In the genomic region with DNA sequence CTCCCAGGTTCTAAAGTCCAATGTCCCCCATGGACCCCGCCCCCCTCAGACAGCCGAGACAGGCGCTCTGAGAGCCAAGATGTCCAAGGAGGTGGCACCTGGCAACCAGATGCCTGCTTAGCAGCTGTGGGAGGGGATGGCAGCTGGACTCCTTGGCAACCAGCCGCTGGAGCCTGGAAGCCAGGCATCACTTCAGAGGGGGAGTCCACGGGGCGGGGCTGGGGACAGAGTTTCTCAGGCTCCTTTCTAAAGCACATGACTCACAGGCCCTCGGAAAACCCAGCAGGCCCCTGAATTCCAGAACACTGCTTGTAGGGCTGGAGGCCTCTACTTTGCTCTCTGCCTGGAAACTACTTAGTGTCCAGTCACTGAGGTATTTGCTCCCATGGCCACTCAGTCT, we compare ENCODE assay signal across 11 cellular contexts. TPM values are rescaled to one million over a fixed set of nuclear protein-coding genes. Genes with fewer than 3 reads are reported as not detected.
A peak's percentile ranks its signal among the peaks of the same experiment; 100 is the strongest.
DNase-seq lines count a peak whose midpoint lies in the region; ATAC-seq and TF ChIP-seq lines count a peak whose summit lies in the region.
"Had no signal": no experiment of that assay in that cellular context is flagged by ENCODE, and none has a peak within 500 bp of the region (broad histone marks: within the 10 kb centered on the region; RNA-seq: fewer than 3 reads in every experiment).

No MANE protein-coding gene starts in this region.

- intact Hi-C loops in Calu3 (cut with micrococcal nuclease; ENCODE audit: unreplicated experiment) (no loop called here), transverse colon (cut with DNase I; ENCODE audit: low total_unique reads) (no loop called here)

- no TSS peak for BruUV-seq in Calu3 (replicated peaks; lab: Mats Ljungman, UMichigan)

- no peak overlapping the region for H2BK120ac ChIP-seq in mesenchymal stem cell (ENCODE audit: low read depth, low read length)

- peaks cover 0 to 23% of the 10 kb centered on the region in 2 experiments for H3K27me3 ChIP-seq in mesenchymal stem cell (ENCODE audit: control insufficient read depth in 1 of 2, insufficient read depth in 1 of 2, low read length in 2 of 2)
- no peaks in the 10 kb centered on the region for H3K27me3 ChIP-seq in transverse colon

- H3K4me3 ChIP-seq in astrocyte of the spinal cord (ENCODE audit: low read depth, low read length), result no peak overlapping the region
- H3K4me3 ChIP-seq in mesenchymal stem cell (ENCODE audit: insufficient read depth in 1 of 2, low read depth in 1 of 2, low read length in 2 of 2), result no peak overlapping the region
- no peak overlapping the region for H3K4me3 ChIP-seq in transverse colon
- H3K4me3 ChIP-seq: SK-N-MC had no signal

- no peak overlapping the region for H2BK5ac ChIP-seq in mesenchymal stem cell (ENCODE audit: low read depth, low read length, poor library complexity, severe bottlenecking)

- WGBS in mesenchymal stem cell, result 82% methylated on average over 7 of the region's 7 CpGs
- WGBS in transverse colon (ENCODE audit: low coverage in 1 of 2), 2 donors, result 70% methylated on average over 7 of the region's 7 CpGs; no CpG with 5 or more reads in 1 of the 2 donors

- peaks cover 6% of the 10 kb centered on the region for H3K9me3 Mint-ChIP-seq in Calu3 (ENCODE audit: low read depth, unreplicated experiment)

- no peak overlapping the region for H2AFZ ChIP-seq in mesenchymal stem cell (ENCODE audit: low read depth, low read length)

- H2BK12ac ChIP-seq in mesenchymal stem cell (ENCODE audit: low read length in 2 of 2), result no peak overlapping the region

- TF ChIP-seq EP300 in transverse colon (IDR thresholded peaks at IDR 0.05; ENCODE audit: low read depth), result no peak

- H3K4ac ChIP-seq in mesenchymal stem cell (ENCODE audit: low read depth in 1 of 2, low read length in 2 of 2), result no peak overlapping the region

- CTCF ChIA-PET in Calu3 (lab: Charles Lee), result interaction anchor here (0.5 kb wide), 1 partner anchor 112 kb away, joined by 13 read pairs; no protein-coding TSS in a partner anchor

- no peak for TF ChIP-seq POLR2A in transverse colon (IDR thresholded peaks at IDR 0.05)

- no peak for ATAC-seq in HG02885 (IDR thresholded peaks at IDR 0.05; ENCODE audit: poor library complexity, unreplicated experiment)
- ATAC-seq: HCT116 had no signal

- H3K9me3 ChIP-seq in mesenchymal stem cell (ENCODE audit: control insufficient read depth, low read length) (no peaks in the 10 kb centered on the region), transverse colon (peaks cover 0 to 5% of the 10 kb centered on the region in 2 donors)

- H3K4me1 ChIP-seq in mesenchymal stem cell (ENCODE audit: control insufficient read depth, insufficient read depth, low read depth, low read length) (peaks cover 14% of the 10 kb centered on the region), transverse colon (peaks cover 0 to 32% (median 0%) of the 10 kb centered on the region in 4 donors)

- no peak overlapping the region for H3K23ac ChIP-seq in mesenchymal stem cell (ENCODE audit: low read length in 2 of 2)

- H2AK5ac ChIP-seq in mesenchymal stem cell (ENCODE audit: low read length, severe bottlenecking), result no peak overlapping the region

- no peak overlapping the region for H3K4me3 Mint-ChIP-seq in Calu3 (ENCODE audit: low read depth, unreplicated experiment)

- H3K27ac Mint-ChIP-seq in Calu3 (ENCODE audit: unreplicated experiment), result no peak overlapping the region

- H3K27ac ChIP-seq in mesenchymal stem cell (ENCODE audit: low read length, poor library complexity, severe bottlenecking) (peak overlapping the region; percentile 43), transverse colon (peak overlapping the region in 2 of 4 donors; percentile 0)
- H3K27ac ChIP-seq: SK-N-MC had no signal

- in situ Hi-C loops in astrocyte of the spinal cord (cut with HindIII; ENCODE audit: low sequenced_read_pairs) (no loop called here), transverse colon (cut with MboI; ENCODE audit: low pct_ligation_motif_present in 1 of 4, low pct_unique_long_range_greater_than_20kb in 1 of 4, low sequenced_read_pairs in 3 of 4) (no loop called here)

- no peaks in the 10 kb centered on the region for H3K36me3 Mint-ChIP-seq in Calu3 (ENCODE audit: insufficient read depth, unreplicated experiment)

- H3K14ac ChIP-seq in mesenchymal stem cell (ENCODE audit: low read length in 2 of 2), result no peak overlapping the region

- TF ChIP-seq CTCF in astrocyte of the spinal cord (IDR thresholded peaks at IDR 0.05; ENCODE audit: low read depth, low read length) (no peak), Calu3 (IDR thresholded peaks at IDR 0.05; ENCODE audit: unreplicated experiment) (no peak), transverse colon (IDR thresholded peaks at IDR 0.05) (no peak)

- peaks cover 32% of the 10 kb centered on the region for H3K79me1 ChIP-seq in mesenchymal stem cell (replicated peaks; ENCODE audit: low read length, poor library complexity, severe bottlenecking)

- H3K27me3 Mint-ChIP-seq in Calu3 (ENCODE audit: unreplicated experiment), result peaks cover 93% of the 10 kb centered on the region

- no peak overlapping the region for H3K4me2 ChIP-seq in mesenchymal stem cell (ENCODE audit: low read length, poor library complexity, severe bottlenecking)

- no peak overlapping the region for H4K91ac ChIP-seq in mesenchymal stem cell (ENCODE audit: low read length)

- H3K36me3 ChIP-seq in mesenchymal stem cell (ENCODE audit: control insufficient read depth in 1 of 2, insufficient read depth in 2 of 2, low read depth in 1 of 2, low read length in 2 of 2) (no peaks in the 10 kb centered on the region), transverse colon (no peaks in the 10 kb centered on the region)

- peak; percentile 94 for DNase-seq in AG08395 (ENCODE audit: low spot score)
- peak; percentile 88 for DNase-seq in GM03348 (ENCODE audit: low spot score)
- DNase-seq in astrocyte of the spinal cord (ENCODE audit: low read depth, low spot score), result peak; percentile 91
- peak; percentile 47 for DNase-seq in mesenchymal stem cell
- DNase-seq in Calu3, result no peak
- DNase-seq in transverse colon, result no peak
- no peak for DNase-seq in iPS-NIHi11 (ENCODE audit: low spot score)
- DNase-seq: activated CD8-positive, alpha-beta memory T cell treated with anti-CD3 and anti-CD28 coated beads, Interleukin-2, amount 50 U/mL, for 4 hours had no signal

- peak overlapping the region; percentile 53 for H3K9ac ChIP-seq in mesenchymal stem cell (ENCODE audit: low read length)

- H2BK15ac ChIP-seq in mesenchymal stem cell (ENCODE audit: low read depth, poor library complexity, severe bottlenecking), result no peak overlapping the region

- no peak overlapping the region for H4K8ac ChIP-seq in mesenchymal stem cell (ENCODE audit: low read length)

- H3K4me1 Mint-ChIP-seq in Calu3 (ENCODE audit: low read depth, unreplicated experiment), result no peaks in the 10 kb centered on the region

- H3K18ac ChIP-seq in mesenchymal stem cell (ENCODE audit: low read depth in 1 of 2, low read length in 2 of 2), result no peak overlapping the region

RNA-seq across cellular contexts. Expression of a gene that starts 51.5 kb away (rescaled TPM):
- polyA plus RNA-seq in mesenchymal stem cell (2013, experiment 1 of 2), result 0.77 TPM
- polyA plus RNA-seq in mesenchymal stem cell (2013, experiment 2 of 2), result 0.84 TPM
- total RNA-seq in Calu3 (2022) (0.31 and 1.3 TPM in 2 replicates), transverse colon (10 to 100 TPM; 10.9 to 29.9 (median 16.6) TPM)

Comparison
In these comparisons a context has a peak if more than half of its experiments do, and no peak if none do; other contexts are left out.
1. DNase-seq: peak in AG08395 (single experiment), GM03348 (single experiment), astrocyte of the spinal cord (single experiment) and mesenchymal stem cell (single experiment); none in Calu3 (single experiment), transverse colon (single experiment) and iPS-NIHi11 (single experiment).